ENCODE assay signal across 8 cellular contexts in genomic region chr6:43771858-43772570, GRCh38. TPM values are rescaled to one million over a fixed set of nuclear protein-coding genes. Genes with fewer than 3 reads are reported as not detected.
DNase-seq lines count a peak whose midpoint lies in the region; ATAC-seq and TF ChIP-seq lines count a peak whose summit lies in the region.

No MANE protein-coding gene starts in this region.

- no peak for ATAC-seq in CD4-positive, alpha-beta T cell (ENCODE audit: poor library complexity)

- H3K36me3 ChIP-seq in SK-N-SH (replicated peaks in 1 of 2; ENCODE audit: control insufficient read depth in 1 of 2, insufficient read depth in 2 of 2, low read length in 1 of 2) (peaks cover 3 to 13% of the 10 kb centered on the region in 2 experiments), rectal smooth muscle tissue (ENCODE audit: control insufficient read depth, insufficient read depth, low read length) (no peaks in the 10 kb centered on the region)

- TF ChIP-seq EP300 in SK-N-SH (IDR thresholded peaks at IDR 0.05; ENCODE audit: borderline replicate concordance in 1 of 2, low read depth in 1 of 2, low read length in 1 of 2) = no peak

- 0 out of 2 replicates have a peak overlapping the region, but pooled peaks have one; percentile 59 for H2AFZ ChIP-seq in SK-N-SH (ENCODE audit: low read depth)

- H3K9ac ChIP-seq in SK-N-SH (peak overlapping the region; percentile 93), rectal smooth muscle tissue (ENCODE audit: low read length) (peak overlapping the region; percentile 82)

- H3F3A ChIP-seq in SK-N-SH (replicated peaks; ENCODE audit: insufficient read depth) = no peaks in the 10 kb centered on the region

- H3K36me3 Mint-ChIP-seq in CD4-positive, alpha-beta T cell (ENCODE audit: low read depth) = no peaks in the 10 kb centered on the region

- POLR2A ChIA-PET in CD4-positive, alpha-beta T cell (lab: Charles Lee) = no interaction called here
- POLR2A ChIA-PET in HEK293T (lab: Yijun Ruan, JAX) (interaction anchor here (0.6 to 1.8 kb wide), 11 partner anchors 10 to 313 kb away, joined by 3 to 5 read pairs (median 3); partner anchors contain the start of gene GTPBP2), SK-N-SH (lab: Yijun Ruan, JAX) (interaction anchor here (1.8 to 3.9 kb wide), 5 partner anchors 10 to 181 kb away, joined by 6 to 43 read pairs (median 10); no protein-coding TSS in a partner anchor)

- H3K9me3 Mint-ChIP-seq in CD4-positive, alpha-beta T cell = no peaks in the 10 kb centered on the region

- H3K9me2 ChIP-seq in SK-N-SH = no peaks in the 10 kb centered on the region

- 2% methylated on average over 37 of the region's 48 CpGs for WGBS in SK-N-SH (ENCODE audit: low lambda C conversion rate)

- no peak for TF ChIP-seq CTCF in CD4-positive, alpha-beta T cell (IDR thresholded peaks at IDR 0.05)
- no peak for TF ChIP-seq CTCF in SK-N-SH (IDR thresholded peaks at IDR 0.05)

- H3K4me3 ChIP-seq in SK-N-SH (ENCODE audit: low read depth in 2 of 2, low read length in 1 of 2) = peak overlapping the region; percentile 94 to 95
- H3K4me3 ChIP-seq in rectal smooth muscle tissue (ENCODE audit: low read length) = peak overlapping the region; percentile 91

- H3K79me2 ChIP-seq in SK-N-SH (ENCODE audit: insufficient read depth) = peaks cover 68% of the 10 kb centered on the region

- intact Hi-C loops in CD4-positive, alpha-beta T cell (cut with DNase I, micrococcal nuclease) = loop anchor here (2.0 to 5.0 kb wide), 2 partner anchors 47 to 230 kb away; no protein-coding TSS in a partner anchor

- H3K27ac Mint-ChIP-seq in CD4-positive, alpha-beta T cell = no peak overlapping the region

- peaks cover 42% of the 10 kb centered on the region for H4K20me1 ChIP-seq in SK-N-SH (ENCODE audit: insufficient read depth)

- no peak for TF ChIP-seq RAD21 in SK-N-SH (IDR thresholded peaks at IDR 0.05; ENCODE audit: low read length)

- DNase-seq in CD4-positive, alpha-beta T cell = peak in 5 of 10 experiments; percentile 5 to 43 (median 11)
- DNase-seq in HEK293T (ENCODE audit: extremely low spot score) (peak; percentile 74), SK-N-SH (peak; percentile 82), amniotic stem cell (lab: John Stamatoyannopoulos, UW) (peak; percentile 12), hepatic stellate cell (ENCODE audit: low spot score) (peak; percentile 85), GM19240 (ENCODE audit: insufficient read length, low spot score) (no peak), NCI-H1694 treated with DMSO at 0.1 percent for 48 hours (lab: John Stamatoyannopoulos, UW) (no peak)

- H3K4me2 ChIP-seq in SK-N-SH = peak overlapping the region; percentile 99

- no peaks in the 10 kb centered on the region for H3K9me3 ChIP-seq in CD4-positive, alpha-beta T cell (ENCODE audit: control insufficient read depth, low read length)
- no peaks in the 10 kb centered on the region; the same call in 1 of the 2 replicates for H3K9me3 ChIP-seq in SK-N-SH

- peaks cover 29% of the 10 kb centered on the region for H3K4me1 Mint-ChIP-seq in CD4-positive, alpha-beta T cell (ENCODE audit: low read depth)

- no peak overlapping the region for H3K27ac ChIP-seq in CD4-positive, alpha-beta T cell (ENCODE audit: low read depth, low read length)
- H3K27ac ChIP-seq in SK-N-SH (ENCODE audit: low read depth in 2 of 2, low read length in 1 of 2) = peak overlapping the region; percentile 85 to 93
- peak overlapping the region; percentile 97 for H3K27ac ChIP-seq in rectal smooth muscle tissue (ENCODE audit: low read depth, low read length)

- H3K27me3 Mint-ChIP-seq in CD4-positive, alpha-beta T cell = peaks cover 48% of the 10 kb centered on the region

- H3K4me3 Mint-ChIP-seq in CD4-positive, alpha-beta T cell = peak overlapping the region; percentile 83

- CTCF ChIA-PET in CD4-positive, alpha-beta T cell (lab: Charles Lee) = no interaction called here
- CTCF ChIA-PET in HEK293T (lab: Yijun Ruan, JAX) = interaction anchor here (1.0 to 3.1 kb wide), 4 partner anchors 11 to 181 kb away, joined by 3 to 12 read pairs (median 4); no protein-coding TSS in a partner anchor
- CTCF ChIA-PET in SK-N-SH (lab: Yijun Ruan, JAX) = interaction anchor here (0.6 to 9.3 kb wide), 22 partner anchors 11 to 308 kb away, joined by 3 to 140 read pairs (median 8); no protein-coding TSS in a partner anchor

- H3K4me1 ChIP-seq in SK-N-SH (ENCODE audit: control insufficient read depth in 1 of 2, insufficient read depth in 2 of 2, low read depth in 1 of 2, low read length in 1 of 2) = peaks cover 23 to 60% of the 10 kb centered on the region in 2 experiments
- peaks cover 20% of the 10 kb centered on the region for H3K4me1 ChIP-seq in rectal smooth muscle tissue (ENCODE audit: control insufficient read depth, insufficient read depth, low read length)

- H3K27me3 ChIP-seq in CD4-positive, alpha-beta T cell (ENCODE audit: control insufficient read depth, insufficient read depth, low read length) = peaks cover 28% of the 10 kb centered on the region
- H3K27me3 ChIP-seq in SK-N-SH (ENCODE audit: insufficient read depth) (no peaks in the 10 kb centered on the region), rectal smooth muscle tissue (ENCODE audit: control insufficient read depth, insufficient read depth, low read length) (no peaks in the 10 kb centered on the region)

TF ChIP-seq in HEK293T, 16 proteins besides CTCF, POLR2A, EP300 and RAD21:
- TF ChIP-seq ELF4 (IDR thresholded peaks at IDR 0.05) (no peak), L3MBTL2 (conservative IDR thresholded peaks at IDR 0.05) (peak; percentile 85)

TF ChIP-seq in SK-N-SH, 30 proteins besides CTCF, POLR2A, EP300 and RAD21:
- peak; percentile 21; the same call in 1 of the 2 replicates for TF ChIP-seq TAF1 (IDR thresholded peaks at IDR 0.05; ENCODE audit: borderline replicate concordance, low read depth, low read length)
- TF ChIP-seq MXI1 (IDR thresholded peaks at IDR 0.05; ENCODE audit: low read depth, low read length) = peak; percentile 51; the same call in 1 of the 2 replicates
- TF ChIP-seq TCF12 (IDR thresholded peaks at IDR 0.05) = peak; percentile 22; the same call in 1 of the 2 replicates
- TF ChIP-seq, protein P1, sequence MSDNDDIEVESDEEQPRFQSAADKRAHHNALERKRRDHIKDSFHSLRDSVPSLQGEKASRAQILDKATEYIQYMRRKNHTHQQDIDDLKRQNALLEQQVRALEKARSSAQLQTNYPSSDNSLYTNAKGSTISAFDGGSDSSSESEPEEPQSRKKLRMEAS (IDR thresholded peaks at IDR 0.05; ENCODE audit: low read depth) = peak; percentile 95
- no peak for TF ChIP-seq ELF1 (IDR thresholded peaks at IDR 0.05)

RNA-seq across cellular contexts. Expression of gene VEGFA, which starts 2.0 kb away (rescaled TPM):
- 1 to 10 TPM; 3.5 to 3.7 TPM for total RNA-seq in CD4-positive, alpha-beta T cell
- 81.0 and 130 TPM in 2 replicates for polyA plus RNA-seq in SK-N-SH (2012; rRNA removed)
- polyA plus RNA-seq in SK-N-SH (2012; cell fraction: cytosol; rRNA removed) = 42.6 and 66.6 TPM in 2 replicates
- polyA plus RNA-seq in SK-N-SH (2012; cell fraction: nucleus; rRNA removed) = 412 and 501 TPM in 2 replicates

Comparison
In these comparisons a context has a peak if more than half of its experiments do, and no peak if none do; other contexts are left out.
1. DNase-seq: peak in HEK293T (single experiment), SK-N-SH (single experiment), amniotic stem cell (single experiment) and hepatic stellate cell (single experiment); none in GM19240 (single experiment) and NCI-H1694 treated with DMSO at 0.1 percent for 48 hours (single experiment).